8 cellular contexts compared by ENCODE assay signal in genomic region chr2:90237923-90238361, GRCh38.
DNase-seq lines count a peak whose midpoint lies in the region; ATAC-seq, FAIRE-seq and TF ChIP-seq lines count a peak whose summit lies in the region.
"Not testable (repeated sequence)": the region's sequence is repeated elsewhere in the genome, so short reads cannot be mapped to it uniquely, and the experiment has no call there.

No MANE protein-coding gene starts in this region.

- H3K4me3 ChIP-seq in endothelial cell of umbilical vein (replicated peaks in 1 of 3; ENCODE audit: insufficient read depth in 1 of 3, low read depth in 1 of 3, low read length in 3 of 3); hepatocyte: not testable (repeated sequence)

- H3K9me3 ChIP-seq in endothelial cell of umbilical vein (replicated peaks; ENCODE audit: control insufficient read depth, insufficient read depth, low read length); hepatocyte (ENCODE audit: low read depth): not testable (repeated sequence)

- not testable (repeated sequence) for H3K4me2 ChIP-seq in endothelial cell of umbilical vein (ENCODE audit: insufficient read depth, low read length); hepatocyte

- H3K27me3 ChIP-seq in endothelial cell of umbilical vein (ENCODE audit: control insufficient read depth in 2 of 2, insufficient read depth in 2 of 2, low read length in 2 of 2); hepatocyte: not testable (repeated sequence)

- CTCF ChIA-PET in WTC11 (lab: Charles Lee), result interaction anchor here (1.1 kb wide), 1 partner anchor 168 kb away, joined by 3 read pairs; no protein-coding TSS in a partner anchor
- CTCF ChIA-PET in endothelial cell of umbilical vein (lab: Charles Lee), result not testable (repeated sequence)

- POLR2A ChIA-PET in WTC11 (lab: Charles Lee); endothelial cell of umbilical vein (lab: Charles Lee): not testable (repeated sequence)

- not testable (repeated sequence) for H3K36me3 ChIP-seq in endothelial cell of umbilical vein (ENCODE audit: control insufficient read depth in 2 of 2, extremely low read depth in 1 of 2, insufficient read depth in 2 of 2, low read length in 2 of 2); hepatocyte (replicated peaks; ENCODE audit: insufficient read depth, low read depth)

- not testable (repeated sequence) for H3K79me2 ChIP-seq in endothelial cell of umbilical vein (ENCODE audit: control insufficient read depth, insufficient read depth, low read length); hepatocyte

- DNase-seq in Ammon's horn (ENCODE audit: low spot score) (peak; percentile 35), GM12892 (ENCODE audit: insufficient read length) (peak; percentile 11), NCI-H226 (peak; percentile 5), WTC11 (ENCODE audit: low spot score) (peak; percentile 43), nephron progenitor cell (peak; percentile 46), substantia nigra (lab: John Stamatoyannopoulos, UW) (peak in 27 of 49 donors; percentile 2 to 73 (median 41))
- not testable (repeated sequence) for DNase-seq in endothelial cell of umbilical vein (ENCODE audit: low read depth, low spot score); hepatocyte (ENCODE audit: low spot score)

- not testable (repeated sequence) for TF ChIP-seq POLR2A in GM12892 (IDR thresholded peaks at IDR 0.05; ENCODE audit: low read depth, low read length); endothelial cell of umbilical vein (IDR thresholded peaks at IDR 0.05; ENCODE audit: low read depth, low read length)

- not testable (repeated sequence) for H4K20me1 ChIP-seq in endothelial cell of umbilical vein (replicated peaks; ENCODE audit: control insufficient read depth, extremely low read depth, insufficient read depth, low read length); hepatocyte (ENCODE audit: insufficient read depth, poor library complexity, severe bottlenecking)

- H3K4me1 ChIP-seq in endothelial cell of umbilical vein (ENCODE audit: control insufficient read depth, extremely low read depth, insufficient read depth, low read length); hepatocyte (ENCODE audit: insufficient read depth): not testable (repeated sequence)

- WGBS in hepatocyte (ENCODE audit: low lambda C conversion rate, missing lambda C conversion rate), result 88% methylated on average over 31 of the region's 31 CpGs

- intact Hi-C loops in endothelial cell of umbilical vein (cut with micrococcal nuclease), result not testable (repeated sequence)

- not testable (repeated sequence) for H3K4me1 Mint-ChIP-seq in WTC11, nephron progenitor cell

- H3K4me3 Mint-ChIP-seq in WTC11, nephron progenitor cell: not testable (repeated sequence)

- TF ChIP-seq CTCF in WTC11 (IDR thresholded peaks at IDR 0.05), result not testable (repeated sequence)
- peak; percentile 12 to 27 for TF ChIP-seq CTCF in endothelial cell of umbilical vein (IDR thresholded peaks at IDR 0.05; ENCODE audit: extremely low read depth in 1 of 2, insufficient read depth in 1 of 2, low read depth in 1 of 2, low read length in 2 of 2)
- TF ChIP-seq CTCF in hepatocyte (IDR thresholded peaks at IDR 0.05; ENCODE audit: poor library complexity), result peak; percentile 7
- TF ChIP-seq CTCF in nephron progenitor cell (IDR thresholded peaks at IDR 0.05), result peak; percentile 10

- not testable (repeated sequence) for H2AFZ ChIP-seq in endothelial cell of umbilical vein (ENCODE audit: low read depth, low read length); hepatocyte

- not testable (repeated sequence) for H3K27ac Mint-ChIP-seq in WTC11, nephron progenitor cell

- not testable (repeated sequence) for H3K9ac ChIP-seq in endothelial cell of umbilical vein (replicated peaks; ENCODE audit: extremely low read depth, insufficient read depth, low read length)

- ATAC-seq in WTC11, result not testable (repeated sequence)

- dilution Hi-C loops in endothelial cell of umbilical vein (cut with MboI; ENCODE audit: extremely low pct_ligation_motif_present, low sequenced_read_pairs), result not testable (repeated sequence)

- H3K9me1 ChIP-seq in endothelial cell of umbilical vein (replicated peaks; ENCODE audit: control insufficient read depth, extremely low read depth, insufficient read depth, low read length), result not testable (repeated sequence)

- H3K27ac ChIP-seq in endothelial cell of umbilical vein (ENCODE audit: insufficient read depth, low read depth, low read length); hepatocyte; substantia nigra (ENCODE audit: low read depth, low read length, poor library complexity, severe bottlenecking): not testable (repeated sequence)

- H3K9me3 Mint-ChIP-seq in WTC11, result not testable (repeated sequence)
- H3K9me3 Mint-ChIP-seq in nephron progenitor cell, result peaks cover 13% of the 10 kb centered on the region

- not testable (repeated sequence) for H3K9me2 ChIP-seq in hepatocyte (replicated peaks; ENCODE audit: insufficient read depth)

- not testable (repeated sequence) for BruUV-seq in endothelial cell of umbilical vein (replicated peaks; lab: Mats Ljungman, UMichigan)

- not testable (repeated sequence) for FAIRE-seq in GM12892 (lab: Jason Lieb, UNC); endothelial cell of umbilical vein (lab: Jason Lieb, UNC)

- H3K36me3 Mint-ChIP-seq in WTC11; nephron progenitor cell (ENCODE audit: low read depth): not testable (repeated sequence)

- H3K27me3 Mint-ChIP-seq in WTC11 (ENCODE audit: low read depth); nephron progenitor cell (ENCODE audit: low read depth, poor library complexity): not testable (repeated sequence)
